31 cellular contexts compared by ENCODE assay signal in the genomic region with DNA sequence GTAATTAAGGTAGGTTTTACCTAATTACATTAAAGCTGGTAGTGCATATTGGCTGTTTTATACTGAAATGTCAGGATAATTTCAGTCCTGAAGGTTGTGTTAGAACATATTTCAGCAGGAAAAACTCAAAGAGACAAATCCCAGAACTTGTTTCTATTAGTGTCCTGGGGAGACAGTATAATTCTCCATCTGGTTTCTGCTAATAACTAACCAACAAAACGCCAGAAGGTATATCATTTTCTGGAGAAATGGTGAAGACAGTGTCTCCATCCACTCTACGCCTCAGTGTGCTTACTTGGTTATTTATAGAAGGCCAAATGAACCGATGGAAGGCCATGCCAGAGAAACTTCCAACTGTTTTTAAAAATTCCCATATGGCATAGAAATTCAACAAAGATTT.
"Had no signal": no experiment of that assay in that cellular context is flagged by ENCODE, and none has a peak within 500 bp of the region (broad histone marks: within the 10 kb centered on the region; RNA-seq: fewer than 3 reads in every experiment).

No MANE protein-coding gene starts in this region.

- H3K4me1 Mint-ChIP-seq: activated B cell treated with CpG ODN at 0.5 μM for 24 hours; activated T-helper 17 cell treated with anti-CD3 and anti-CD28 coated beads, Interleukin-2, amount 50 U/mL, for 72 hours; central memory CD8-positive, alpha-beta T cell; T-helper 17 cell had no signal

- H3K4me3 Mint-ChIP-seq: activated B cell treated with CpG ODN at 0.5 μM for 24 hours; activated CD8-positive, alpha-beta T cell treated with anti-CD3 and anti-CD28 coated beads for 36 hours; activated naive CD8-positive, alpha-beta T cell; activated T-cell treated with anti-CD3 and anti-CD28 coated beads, Interleukin-2, amount 50 U/mL, for 4 hours; activated T-helper 17 cell treated with anti-CD3 and anti-CD28 coated beads, Interleukin-2, amount 50 U/mL, for 72 hours; central memory CD8-positive, alpha-beta T cell; dendritic cell treated with granulocyte-macrophage colony-stimulating factor and Interleukin-4, amounts not matched to agents 40 ng/mL and 50 ng/mL, for 4 days; endodermal cell; T-helper 17 cell; T-helper 2 cell treated with Interferon-gamma antibody and Interleukin-4, amounts not matched to agents 5 μg/mL and 100 μg/mL, for 36 hours had no signal

- H3K27ac ChIP-seq: brain microvascular endothelial cell, coronary artery, esophagus muscularis mucosa, foreskin keratinocyte, gastrocnemius medialis, WERI-Rb-1 had no signal

- H3K9me3 ChIP-seq: esophagus muscularis mucosa, gastrocnemius medialis had no signal

- H3K9me3 Mint-ChIP-seq: activated B cell treated with CpG ODN at 0.5 μM for 24 hours; activated CD8-positive, alpha-beta T cell treated with anti-CD3 and anti-CD28 coated beads for 36 hours; activated T-cell treated with anti-CD3 and anti-CD28 coated beads, Interleukin-2, amount 50 U/mL, for 4 hours; activated T-helper 17 cell treated with anti-CD3 and anti-CD28 coated beads, Interleukin-2, amount 50 U/mL, for 72 hours; central memory CD8-positive, alpha-beta T cell; dendritic cell treated with granulocyte-macrophage colony-stimulating factor and Interleukin-4, amounts not matched to agents 40 ng/mL and 50 ng/mL, for 4 days; endodermal cell; T-helper 2 cell treated with Interferon-gamma antibody and Interleukin-4, amounts not matched to agents 5 μg/mL and 100 μg/mL, for 36 hours had no signal

- DNase-seq: activated B cell treated with CpG ODN at 0.5 μM for 24 hours; activated CD4-positive, alpha-beta T cell treated with anti-CD3 and anti-CD28 coated beads for 48 hours; activated CD4-positive, alpha-beta T cell treated with anti-CD3 and anti-CD28 coated beads, Interleukin-2, amount 50 U/mL, for 1 hour; activated CD4-positive, alpha-beta T cell treated with anti-CD3 and anti-CD28 coated beads, Interleukin-2, amount 50 U/mL, for 48 hours; activated CD8-positive, alpha-beta memory T cell treated with anti-CD3 and anti-CD28 coated beads for 24 hours; activated CD8-positive, alpha-beta T cell treated with anti-CD3 and anti-CD28 coated beads for 36 hours; activated effector memory CD4-positive, alpha-beta T cell treated with Interleukin-2 at 50 U/mL for 16 hours; activated gamma-delta T cell treated with Interleukin-2 at 50 U/mL for 16 hours; activated naive CD4-positive, alpha-beta T cell treated with anti-CD3 and anti-CD28 coated beads, Interleukin-2, amount 50 U/mL, for 16 hours; activated naive CD4-positive, alpha-beta T cell treated with Interleukin-2 at 50 U/mL for 16 hours; activated T-cell treated with anti-CD3 and anti-CD28 coated beads, Interleukin-2, amount 50 U/mL, for 4 hours; amniotic stem cell; anterior cingulate cortex; brain microvascular endothelial cell; effector memory CD4-positive, alpha-beta T cell; endodermal cell; foreskin keratinocyte; gastrocnemius medialis; head of caudate nucleus; T-helper 1 cell; T-helper 17 cell; T1000; WERI-Rb-1 had no signal

- H3K27ac Mint-ChIP-seq: activated B cell treated with CpG ODN at 0.5 μM for 24 hours; activated CD8-positive, alpha-beta T cell treated with anti-CD3 and anti-CD28 coated beads for 36 hours; activated naive CD8-positive, alpha-beta T cell; activated T-helper 17 cell treated with anti-CD3 and anti-CD28 coated beads, Interleukin-2, amount 50 U/mL, for 72 hours; dendritic cell treated with granulocyte-macrophage colony-stimulating factor and Interleukin-4, amounts not matched to agents 40 ng/mL and 50 ng/mL, for 4 days; endodermal cell; T-helper 17 cell; T-helper 2 cell treated with Interferon-gamma antibody and Interleukin-4, amounts not matched to agents 5 μg/mL and 100 μg/mL, for 36 hours had no signal

- H3K36me3 Mint-ChIP-seq: activated naive CD8-positive, alpha-beta T cell had no signal

- H3K27me3 Mint-ChIP-seq: dendritic cell treated with granulocyte-macrophage colony-stimulating factor and Interleukin-4, amounts not matched to agents 40 ng/mL and 50 ng/mL, for 4 days had no signal

- H3K36me3 ChIP-seq: brain microvascular endothelial cell, esophagus muscularis mucosa, gastrocnemius medialis, WERI-Rb-1 had no signal

- H3K4me3 ChIP-seq: coronary artery, dorsolateral prefrontal cortex, esophagus muscularis mucosa, gastrocnemius medialis had no signal
